27 cellular contexts compared by ENCODE assay signal in the genomic region with DNA sequence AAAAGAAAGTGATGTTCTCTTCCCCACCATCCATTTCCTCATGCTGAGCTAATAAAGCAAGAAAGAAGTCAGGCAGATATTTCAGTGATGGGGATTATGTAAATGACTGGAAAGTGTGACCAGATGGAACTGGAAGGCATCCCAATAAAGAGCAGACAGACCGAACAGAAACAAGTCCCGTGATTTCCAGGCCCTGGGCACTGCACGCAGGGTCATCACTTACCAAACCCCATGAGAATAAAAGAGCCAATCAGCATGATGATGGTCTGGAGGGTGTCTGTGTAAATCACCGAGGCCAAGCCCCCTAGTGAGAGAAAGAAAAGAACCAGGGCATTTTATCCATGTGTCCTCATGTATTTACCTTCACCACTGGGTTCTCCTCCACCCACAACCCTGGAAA. TPM values are rescaled to one million over a fixed set of nuclear protein-coding genes. Genes with fewer than 3 reads are reported as not detected.
"Had no signal": no experiment of that assay in that cellular context is flagged by ENCODE, and none has a peak within 500 bp of the region (broad histone marks: within the 10 kb centered on the region; RNA-seq: fewer than 3 reads in every experiment).

No MANE protein-coding gene starts in this region.

- H3K27ac ChIP-seq: colonic mucosa, epithelial cell of prostate, foreskin keratinocyte, left ventricle myocardium inferior had no signal

- H3K4me1 ChIP-seq: colonic mucosa, foreskin keratinocyte, left ventricle myocardium inferior had no signal

- H3K4me1 Mint-ChIP-seq: endodermal cell had no signal

- H3K27me3 Mint-ChIP-seq: brain had no signal

- H3K9me3 Mint-ChIP-seq: activated CD8-positive, alpha-beta T cell treated with anti-CD3 and anti-CD28 coated beads for 36 hours; activated T-cell treated with anti-CD3 and anti-CD28 coated beads, Interleukin-2, amount 50 U/mL, for 24 hours; activated T-helper 2 cell treated with anti-CD3 and anti-CD28 coated beads, Interferon-gamma antibody, Interleukin-2, Interleukin-4, amounts not matched to agents 10 μg/mL and 5 μg/mL and 100 μg/mL, durations not matched to agents 14 hours and 24 hours and 36 hours; brain; endodermal cell; nephron progenitor cell had no signal

- DNase-seq: activated CD4-positive, alpha-beta T cell treated with anti-CD3 and anti-CD28 coated beads for 48 hours; activated CD4-positive, CD25-positive, alpha-beta regulatory T cell; activated CD8-positive, alpha-beta T cell treated with anti-CD3 and anti-CD28 coated beads for 36 hours; activated naive CD4-positive, alpha-beta T cell treated with Interleukin-2 at 50 U/mL for 16 hours; activated T-cell treated with anti-CD3 and anti-CD28 coated beads, Interleukin-2, amount 50 U/mL, for 24 hours; caudate nucleus; colonic mucosa; endodermal cell; foreskin keratinocyte; glutamatergic neuron; hippocampal formation; kidney; left ventricle myocardium inferior; mammary epithelial cell; nephron progenitor cell; occipital lobe; stimulated activated CD4-positive, alpha-beta T cell treated with anti-CD3 and anti-CD28 coated beads, Interleukin-12 subunit alpha, Interleukin-12 subunit beta, amount 100 ng/mL, for 4 hours; stimulated activated CD4-positive, alpha-beta T cell treated with anti-CD3 and anti-CD28 coated beads, Interleukin-1b, Interleukin-23, amount 100 ng/mL, for 48 hours; stimulated activated CD8-positive, alpha-beta memory T cell treated with anti-CD3 and anti-CD28 coated beads, Interleukin-4, amount 100 ng/mL, for 48 hours; stimulated activated naive CD4-positive, alpha-beta T cell had no signal

- ATAC-seq: activated CD8-positive, alpha-beta T cell treated with anti-CD3 and anti-CD28 coated beads for 36 hours; foreskin keratinocyte had no signal

- H3K4me3 Mint-ChIP-seq: activated CD8-positive, alpha-beta T cell treated with anti-CD3 and anti-CD28 coated beads for 36 hours; activated T-cell treated with anti-CD3 and anti-CD28 coated beads, Interleukin-2, amount 50 U/mL, for 24 hours; brain; endodermal cell; nephron progenitor cell had no signal

- H3K4me3 ChIP-seq: colonic mucosa, left ventricle myocardium inferior had no signal

- H3K27me3 ChIP-seq: colonic mucosa had no signal

- H3K27ac Mint-ChIP-seq: activated CD8-positive, alpha-beta T cell treated with anti-CD3 and anti-CD28 coated beads for 36 hours; activated T-cell treated with anti-CD3 and anti-CD28 coated beads, Interleukin-2, amount 50 U/mL, for 24 hours; activated T-helper 2 cell treated with anti-CD3 and anti-CD28 coated beads, Interferon-gamma antibody, Interleukin-2, Interleukin-4, amounts not matched to agents 10 μg/mL and 5 μg/mL and 100 μg/mL, durations not matched to agents 14 hours and 24 hours and 36 hours; endodermal cell; nephron progenitor cell had no signal

- H3K36me3 ChIP-seq: colonic mucosa, left ventricle myocardium inferior had no signal

RNA-seq across cellular contexts. Expression of gene SLC5A4, which starts 18.1 kb away (rescaled TPM):
- total RNA-seq: activated CD8-positive, alpha-beta T cell treated with anti-CD3 and anti-CD28 coated beads for 36 hours; activated T-helper 2 cell treated with anti-CD3 and anti-CD28 coated beads, Interferon-gamma antibody, Interleukin-2, Interleukin-4, amounts not matched to agents 10 μg/mL and 5 μg/mL and 100 μg/mL, durations not matched to agents 14 hours and 24 hours and 36 hours; colonic mucosa; endodermal cell; fibroblast of lung; foreskin keratinocyte; mammary epithelial cell; myocyte; occipital lobe had no signal
- polyA plus RNA-seq: foreskin keratinocyte, mammary epithelial cell had no signal

RNA-seq across cellular contexts. Expression of gene RFPL2, which starts 32.1 kb away (rescaled TPM):
- total RNA-seq: activated CD8-positive, alpha-beta T cell treated with anti-CD3 and anti-CD28 coated beads for 36 hours; colonic mucosa; fibroblast of lung; foreskin keratinocyte; kidney; mammary epithelial cell; myocyte; posterior vena cava; ureter had no signal
- polyA plus RNA-seq: fibroblast of lung, foreskin keratinocyte, mammary epithelial cell had no signal
